8 cellular contexts compared by ENCODE assay signal in genomic region chr9:69877852-69878507, GRCh38. TPM values are rescaled to one million over a fixed set of nuclear protein-coding genes. Genes with fewer than 3 reads are reported as not detected.
DNase-seq lines count a peak whose midpoint lies in the region; ATAC-seq and TF ChIP-seq lines count a peak whose summit lies in the region.

No MANE protein-coding gene starts in this region.

- H3K4me3 ChIP-seq in esophagus muscularis mucosa (no peak overlapping the region), neural progenitor cell (no peak overlapping the region)

- TF ChIP-seq EP300 in esophagus muscularis mucosa (IDR thresholded peaks at IDR 0.05): no peak

- H3K27me3 Mint-ChIP-seq in Calu3 (ENCODE audit: unreplicated experiment) (no peaks in the 10 kb centered on the region), HFFc6 (ENCODE audit: insufficient read depth) (peaks cover 2% of the 10 kb centered on the region), neural progenitor cell (ENCODE audit: insufficient read depth, low read depth) (no peaks in the 10 kb centered on the region)

- no peaks in the 10 kb centered on the region for H3K27me3 ChIP-seq in esophagus muscularis mucosa
- H3K27me3 ChIP-seq in neural progenitor cell: no peaks in the 10 kb centered on the region

- H3K27ac Mint-ChIP-seq in Calu3 (ENCODE audit: unreplicated experiment): peak overlapping the region; percentile 11
- H3K27ac Mint-ChIP-seq in HFFc6: no peak overlapping the region
- no peak overlapping the region for H3K27ac Mint-ChIP-seq in neural progenitor cell

- intact Hi-C loops in Calu3 (cut with micrococcal nuclease; ENCODE audit: unreplicated experiment): loop anchor here (1.0 to 10.0 kb wide), 6 partner anchors 41 to 455 kb away; partner anchors contain the start of gene APBA1
- intact Hi-C loops in esophagus muscularis mucosa (cut with DNase I): loop anchor here (5.0 kb wide), 1 partner anchor 456 kb away; no protein-coding TSS in a partner anchor

- no TSS peak for BruUV-seq in Calu3 (replicated peaks; lab: Mats Ljungman, UMichigan)

- H4K20me1 ChIP-seq in neural progenitor cell (ENCODE audit: low read depth): no peaks in the 10 kb centered on the region

- no peak for DNase-seq in Calu3
- DNase-seq in HFFc6: peak; percentile 53
- peak; percentile 69 for DNase-seq in OCI-M1 (lab: John Stamatoyannopoulos, UW)
- DNase-seq in esophagus muscularis mucosa (ENCODE audit: extremely low spot score): no peak
- peak; percentile 50 for DNase-seq in neural progenitor cell (ENCODE audit: low spot score)
- no peak for DNase-seq in NCI-H187 treated with DMSO at 0.1 percent for 48 hours (lab: John Stamatoyannopoulos, UW)
- DNase-seq in germinal center (ENCODE audit: low spot score): no peak

- ATAC-seq in GM18861 (IDR thresholded peaks at IDR 0.05; ENCODE audit: unreplicated experiment): no peak

- TF ChIP-seq CTCF in Calu3 (IDR thresholded peaks at IDR 0.05; ENCODE audit: unreplicated experiment): peak; percentile 40
- TF ChIP-seq CTCF in HFFc6 (IDR thresholded peaks at IDR 0.05): peak; percentile 81
- TF ChIP-seq CTCF in esophagus muscularis mucosa (IDR thresholded peaks at IDR 0.05): peak; percentile 44 to 60 (median 58)
- TF ChIP-seq CTCF in neural progenitor cell (IDR thresholded peaks at IDR 0.05): peak; percentile 70

- H3K9me3 Mint-ChIP-seq in Calu3 (ENCODE audit: low read depth, unreplicated experiment): no peaks in the 10 kb centered on the region
- peaks cover 20% of the 10 kb centered on the region for H3K9me3 Mint-ChIP-seq in HFFc6
- peaks cover 28% of the 10 kb centered on the region for H3K9me3 Mint-ChIP-seq in neural progenitor cell

- no peak overlapping the region for H2AFZ ChIP-seq in neural progenitor cell (replicated peaks)

- peaks cover 13% of the 10 kb centered on the region for H3K4me1 Mint-ChIP-seq in Calu3 (ENCODE audit: low read depth, unreplicated experiment)
- H3K4me1 Mint-ChIP-seq in HFFc6 (ENCODE audit: low read depth): peaks cover 37% of the 10 kb centered on the region
- H3K4me1 Mint-ChIP-seq in neural progenitor cell: peaks cover 2% of the 10 kb centered on the region

- no peak overlapping the region for H3K9ac ChIP-seq in neural progenitor cell

- WGBS in esophagus muscularis mucosa: 49% methylated on average over 5 of the region's 5 CpGs

- no peaks in the 10 kb centered on the region for H3K36me3 ChIP-seq in esophagus muscularis mucosa
- H3K36me3 ChIP-seq in neural progenitor cell: no peaks in the 10 kb centered on the region

- H3K79me2 ChIP-seq in neural progenitor cell (ENCODE audit: low read depth): no peaks in the 10 kb centered on the region

- H3K36me3 Mint-ChIP-seq in Calu3 (ENCODE audit: insufficient read depth, unreplicated experiment) (no peaks in the 10 kb centered on the region), HFFc6 (ENCODE audit: low read depth) (peaks cover 22% of the 10 kb centered on the region), neural progenitor cell (peaks cover 3% of the 10 kb centered on the region)

- TF ChIP-seq POLR2A in esophagus muscularis mucosa (IDR thresholded peaks at IDR 0.05; ENCODE audit: low read depth): no peak

- H3F3A ChIP-seq in neural progenitor cell (ENCODE audit: low read depth): no peaks in the 10 kb centered on the region

- CTCF ChIA-PET in Calu3 (lab: Charles Lee): no interaction called here

- H3K27ac ChIP-seq in esophagus muscularis mucosa (replicated peaks in 1 of 4) (no peak overlapping the region), neural progenitor cell (no peak overlapping the region)

- H3K4me1 ChIP-seq in esophagus muscularis mucosa: no peaks in the 10 kb centered on the region
- peaks cover 6% of the 10 kb centered on the region for H3K4me1 ChIP-seq in neural progenitor cell

- H3K9me3 ChIP-seq in esophagus muscularis mucosa (peaks cover 0 to 5% (median 2%) of the 10 kb centered on the region in 4 donors), neural progenitor cell (ENCODE audit: low read depth) (peaks cover 16% of the 10 kb centered on the region)

- no peak overlapping the region for H3K4me2 ChIP-seq in neural progenitor cell

- no peak overlapping the region for H3K4me3 Mint-ChIP-seq in Calu3 (ENCODE audit: low read depth, unreplicated experiment)
- no peak overlapping the region for H3K4me3 Mint-ChIP-seq in HFFc6
- H3K4me3 Mint-ChIP-seq in neural progenitor cell: no peak overlapping the region

RNA-seq across cellular contexts. Expression of gene CFAP95, which starts 57.4 kb away (rescaled TPM):
- total RNA-seq in Calu3 (2022) (3.4 and 4.3 TPM in 2 replicates), esophagus muscularis mucosa (not detected), neural progenitor cell (ENCODE audit: low replicate concordance) (not detected in 2 replicates)
- under 1 TPM in 1 of 6 experiments, not detected in 5; 0.32 TPM for total RNA-seq in HFFc6 (2021; fragmentation: NEBNext Ultra II Directional; extraction: Animal tissue kit (Norgen Biotek cat#: 25700))

Comparison
In these comparisons a context has a peak if more than half of its experiments do, and no peak if none do; other contexts are left out.
1. DNase-seq: peak in HFFc6 (single experiment), OCI-M1 (single experiment) and neural progenitor cell (single experiment); none in Calu3 (single experiment), esophagus muscularis mucosa (single experiment), NCI-H187 treated with DMSO at 0.1 percent for 48 hours (single experiment) and germinal center (single experiment).
2. Peak in every context shown above with its lines, with median percentiles within 50 percentile points of each other: CTCF ChIP-seq.